10 cellular contexts compared by ENCODE assay signal in the genomic region with DNA sequence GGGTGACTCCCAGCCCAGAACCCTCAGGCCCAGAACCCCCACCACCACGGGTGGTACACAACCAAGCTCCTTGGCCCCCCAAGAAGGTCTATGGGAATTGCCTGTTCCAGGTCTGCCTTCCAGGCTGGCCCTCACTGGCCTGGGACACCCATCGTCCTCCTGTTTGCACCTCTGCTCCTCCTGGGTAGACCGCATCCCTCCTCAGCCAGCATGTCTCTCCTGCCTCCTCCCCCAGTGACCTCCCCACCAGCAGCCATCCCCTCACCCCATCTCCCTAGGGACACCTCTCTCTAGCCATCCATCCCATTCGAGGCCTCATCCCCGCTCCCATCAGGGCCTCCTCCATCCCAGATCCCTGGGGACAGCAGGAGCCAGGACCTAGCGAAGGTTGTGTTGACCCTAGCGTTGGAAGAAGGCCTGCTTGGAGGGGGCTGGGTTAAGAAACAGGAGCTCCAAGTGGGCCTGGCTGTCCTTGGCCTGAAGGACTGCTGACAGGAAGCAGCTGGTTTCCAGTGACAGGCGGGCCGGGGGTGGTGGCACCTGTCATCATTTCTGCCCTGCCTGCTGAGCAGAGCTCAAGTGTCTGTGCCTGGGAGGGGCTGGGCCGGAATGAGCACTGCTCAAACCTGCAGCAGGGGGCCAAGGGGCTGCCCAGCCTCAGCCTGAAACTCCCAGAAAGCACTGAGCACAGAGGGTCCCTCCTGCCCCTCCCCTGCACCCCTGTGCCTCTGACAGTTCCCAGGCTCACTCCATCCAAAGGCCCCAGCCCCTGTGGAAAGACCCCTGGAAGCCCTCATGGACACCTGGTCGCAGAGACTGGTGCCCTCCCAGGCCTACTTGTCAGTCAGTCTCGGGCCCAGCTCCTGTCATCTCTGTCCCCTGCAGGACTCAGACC.
A peak's percentile ranks its signal among the peaks of the same experiment; 100 is the strongest.
DNase-seq lines count a peak whose midpoint lies in the region; ATAC-seq and TF ChIP-seq lines count a peak whose summit lies in the region.
"Had no signal": no experiment of that assay in that cellular context is flagged by ENCODE, and none has a peak within 500 bp of the region (broad histone marks: within the 10 kb centered on the region; RNA-seq: fewer than 3 reads in every experiment).

No MANE protein-coding gene starts in this region.

- intact Hi-C loops in activated CD8-positive, alpha-beta T cell treated with anti-CD3 and anti-CD28 coated beads for 36 hours (cut with micrococcal nuclease): no loop called here
- intact Hi-C loops in left lung (cut with DNase I): no loop called here

- H3K27me3 Mint-ChIP-seq in activated CD8-positive, alpha-beta T cell treated with anti-CD3 and anti-CD28 coated beads for 36 hours: peaks cover 10% of the 10 kb centered on the region
- H3K27me3 Mint-ChIP-seq in activated CD8-positive, alpha-beta T cell treated with anti-CD3 and anti-CD28 coated beads, Interleukin-2, amount 10 ng/mL, durations not matched to agents 7 days and 5 days (ENCODE audit: low read depth): peaks cover 10% of the 10 kb centered on the region

- H3K4me1 Mint-ChIP-seq in activated CD8-positive, alpha-beta T cell treated with anti-CD3 and anti-CD28 coated beads for 36 hours (ENCODE audit: low read depth): peaks cover 3% of the 10 kb centered on the region
- H3K4me1 Mint-ChIP-seq in activated CD8-positive, alpha-beta T cell treated with anti-CD3 and anti-CD28 coated beads, Interleukin-2, amount 10 ng/mL, durations not matched to agents 7 days and 5 days (ENCODE audit: low read depth): peaks cover 2% of the 10 kb centered on the region

- H3K27ac ChIP-seq in left lung: no peak overlapping the region
- peak overlapping the region; percentile 15 to 73 (median 68) for H3K27ac ChIP-seq in tibial nerve
- H3K27ac ChIP-seq: cardiac muscle cell had no signal

- no peak for TF ChIP-seq EP300 in tibial nerve (IDR thresholded peaks at IDR 0.05)

- no peak overlapping the region for H3K4me3 ChIP-seq in left lung
- no peak overlapping the region for H3K4me3 ChIP-seq in tibial nerve
- H3K4me3 ChIP-seq: cardiac muscle cell had no signal

- no peaks in the 10 kb centered on the region for H3K9me3 Mint-ChIP-seq in activated CD8-positive, alpha-beta T cell treated with anti-CD3 and anti-CD28 coated beads for 36 hours
- H3K9me3 Mint-ChIP-seq in activated CD8-positive, alpha-beta T cell treated with anti-CD3 and anti-CD28 coated beads, Interleukin-2, amount 10 ng/mL, durations not matched to agents 7 days and 5 days (ENCODE audit: insufficient read depth): no peaks in the 10 kb centered on the region

- H3K27me3 ChIP-seq in left lung: peaks cover 0 to 12% of the 10 kb centered on the region in 2 donors
- no peaks in the 10 kb centered on the region for H3K27me3 ChIP-seq in tibial nerve
- H3K27me3 ChIP-seq: cardiac muscle cell had no signal

- no peaks in the 10 kb centered on the region for H3K36me3 Mint-ChIP-seq in activated CD8-positive, alpha-beta T cell treated with anti-CD3 and anti-CD28 coated beads for 36 hours (ENCODE audit: low read depth)
- H3K36me3 Mint-ChIP-seq in activated CD8-positive, alpha-beta T cell treated with anti-CD3 and anti-CD28 coated beads, Interleukin-2, amount 10 ng/mL, durations not matched to agents 7 days and 5 days (ENCODE audit: low read depth): no peaks in the 10 kb centered on the region

- H3K9me3 ChIP-seq in left lung (no peaks in the 10 kb centered on the region), tibial nerve (no peaks in the 10 kb centered on the region)

- H3K36me3 ChIP-seq in left lung: no peaks in the 10 kb centered on the region
- H3K36me3 ChIP-seq in tibial nerve: no peaks in the 10 kb centered on the region
- H3K36me3 ChIP-seq: cardiac muscle cell had no signal

- peak; percentile 25 for DNase-seq in activated CD8-positive, alpha-beta T cell treated with anti-CD3 and anti-CD28 coated beads for 36 hours
- no peak for DNase-seq in activated CD8-positive, alpha-beta T cell treated with anti-CD3 and anti-CD28 coated beads, Interleukin-2, amount 10 ng/mL, durations not matched to agents 7 days and 5 days
- DNase-seq in RPMI8226 (peak; percentile 60), left lung (peak; percentile 37 to 71), tibial nerve (ENCODE audit: low spot score in 2 of 2) (peak in 1 of 2 donors; percentile 11), iPS-NIHi7 (ENCODE audit: extremely low spot score) (no peak), GM19240 (ENCODE audit: insufficient read length, low spot score) (no peak), SW480 (ENCODE audit: low spot score) (no peak)

- CTCF ChIA-PET in activated CD8-positive, alpha-beta T cell treated with anti-CD3 and anti-CD28 coated beads for 36 hours (lab: Charles Lee): no interaction called here
- CTCF ChIA-PET in activated CD8-positive, alpha-beta T cell treated with anti-CD3 and anti-CD28 coated beads, Interleukin-2, amount 10 ng/mL, durations not matched to agents 7 days and 5 days (lab: Charles Lee): no interaction called here

- no peak for TF ChIP-seq CTCF in activated CD8-positive, alpha-beta T cell treated with anti-CD3 and anti-CD28 coated beads for 36 hours (IDR thresholded peaks at IDR 0.05)
- TF ChIP-seq CTCF in left lung (IDR thresholded peaks at IDR 0.05) (no peak), tibial nerve (IDR thresholded peaks at IDR 0.05) (no peak)

- TF ChIP-seq POLR2A in tibial nerve (IDR thresholded peaks at IDR 0.05): no peak

- 73 to 82% methylated on average over 10 to 12 of the region's 12 CpGs for whole genome bisulfite sequencing in tibial nerve, 2 donors

- no peak for ATAC-seq in activated CD8-positive, alpha-beta T cell treated with anti-CD3 and anti-CD28 coated beads for 36 hours
- no peak for ATAC-seq in activated CD8-positive, alpha-beta T cell treated with anti-CD3 and anti-CD28 coated beads, Interleukin-2, amount 10 ng/mL, durations not matched to agents 7 days and 5 days
- no peak for ATAC-seq in left lung
- ATAC-seq: activated CD4-positive, CD25-positive, alpha-beta regulatory T cell treated with anti-CD3 and anti-CD28 coated beads, Interleukin-2, amount 50 U/mL, for 24 hours had no signal

- H3K4me3 Mint-ChIP-seq in activated CD8-positive, alpha-beta T cell treated with anti-CD3 and anti-CD28 coated beads for 36 hours: no peak overlapping the region
- no peak overlapping the region for H3K4me3 Mint-ChIP-seq in activated CD8-positive, alpha-beta T cell treated with anti-CD3 and anti-CD28 coated beads, Interleukin-2, amount 10 ng/mL, durations not matched to agents 7 days and 5 days

- POLR2A ChIA-PET in activated CD8-positive, alpha-beta T cell treated with anti-CD3 and anti-CD28 coated beads for 36 hours (lab: Charles Lee): no interaction called here
- POLR2A ChIA-PET in activated CD8-positive, alpha-beta T cell treated with anti-CD3 and anti-CD28 coated beads, Interleukin-2, amount 10 ng/mL, durations not matched to agents 7 days and 5 days (lab: Charles Lee): no interaction called here

- H3K4me1 ChIP-seq in left lung (peaks cover 0 to 4% of the 10 kb centered on the region in 2 donors), tibial nerve (peaks cover 0 to 33% (median 6%) of the 10 kb centered on the region in 4 donors)

- H3K27ac Mint-ChIP-seq in activated CD8-positive, alpha-beta T cell treated with anti-CD3 and anti-CD28 coated beads for 36 hours: no peak overlapping the region
- no peak overlapping the region for H3K27ac Mint-ChIP-seq in activated CD8-positive, alpha-beta T cell treated with anti-CD3 and anti-CD28 coated beads, Interleukin-2, amount 10 ng/mL, durations not matched to agents 7 days and 5 days

Comparison
In these comparisons a context has a peak if more than half of its experiments do, and no peak if none do; other contexts are left out.
1. DNase-seq: peak in activated CD8-positive, alpha-beta T cell treated with anti-CD3 and anti-CD28 coated beads for 36 hours (single experiment), RPMI8226 (single experiment) and left lung (2 of 2); none in activated CD8-positive, alpha-beta T cell treated with anti-CD3 and anti-CD28 coated beads, Interleukin-2, amount 10 ng/mL, durations not matched to agents 7 days and 5 days (single experiment), iPS-NIHi7 (single experiment), GM19240 (single experiment) and SW480 (single experiment).
2. H3K27ac ChIP-seq: peak in tibial nerve (4 of 4); none in left lung (0 of 2).